In the genomic region with DNA sequence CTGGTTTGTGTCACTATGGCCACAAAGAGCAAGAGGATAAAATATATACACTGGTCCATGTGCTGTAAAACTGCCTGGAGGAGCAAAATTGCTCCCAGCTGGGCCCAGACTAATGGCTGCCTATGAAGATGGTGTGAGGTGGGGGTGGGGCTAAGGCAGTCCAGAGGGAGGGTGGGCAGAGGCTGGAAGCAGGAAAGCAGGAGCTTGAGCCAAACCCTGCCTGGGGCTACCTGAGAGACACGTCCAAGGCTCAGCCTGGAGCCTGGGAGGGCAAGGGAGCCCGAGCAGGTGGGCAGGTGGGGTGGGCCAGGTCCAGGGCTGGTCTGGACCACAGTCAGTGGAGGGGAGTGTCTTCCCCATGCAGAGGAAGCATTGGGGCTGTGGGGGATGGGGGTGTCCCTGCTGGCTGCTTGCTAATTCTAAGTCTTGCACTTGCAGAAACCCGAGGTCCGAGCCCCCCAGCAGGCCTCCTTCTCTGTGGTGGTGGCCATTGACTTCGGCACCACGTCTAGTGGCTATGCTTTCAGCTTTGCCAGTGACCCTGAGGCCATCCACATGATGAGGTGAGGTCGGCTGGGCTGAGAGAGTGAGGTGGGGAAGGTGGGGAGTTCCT, we compare ENCODE assay signal across 1 cellular context.
TF ChIP-seq lines count a peak whose summit lies in the region.

No MANE protein-coding gene starts in this region.

TF ChIP-seq in HepG2, 621 proteins besides CTCF, POLR2A, EP300 and RAD21:
- TF ChIP-seq MBD4 (IDR thresholded peaks at IDR 0.05; ENCODE audit: borderline replicate concordance, low read length) (no peak), NRL (CRISPR knock-in tag; IDR thresholded peaks at IDR 0.05; ENCODE audit: borderline replicate concordance) (peak; percentile 43; the same call in 1 of the 2 replicates)
- TF ChIP-seq, protein P1, sequence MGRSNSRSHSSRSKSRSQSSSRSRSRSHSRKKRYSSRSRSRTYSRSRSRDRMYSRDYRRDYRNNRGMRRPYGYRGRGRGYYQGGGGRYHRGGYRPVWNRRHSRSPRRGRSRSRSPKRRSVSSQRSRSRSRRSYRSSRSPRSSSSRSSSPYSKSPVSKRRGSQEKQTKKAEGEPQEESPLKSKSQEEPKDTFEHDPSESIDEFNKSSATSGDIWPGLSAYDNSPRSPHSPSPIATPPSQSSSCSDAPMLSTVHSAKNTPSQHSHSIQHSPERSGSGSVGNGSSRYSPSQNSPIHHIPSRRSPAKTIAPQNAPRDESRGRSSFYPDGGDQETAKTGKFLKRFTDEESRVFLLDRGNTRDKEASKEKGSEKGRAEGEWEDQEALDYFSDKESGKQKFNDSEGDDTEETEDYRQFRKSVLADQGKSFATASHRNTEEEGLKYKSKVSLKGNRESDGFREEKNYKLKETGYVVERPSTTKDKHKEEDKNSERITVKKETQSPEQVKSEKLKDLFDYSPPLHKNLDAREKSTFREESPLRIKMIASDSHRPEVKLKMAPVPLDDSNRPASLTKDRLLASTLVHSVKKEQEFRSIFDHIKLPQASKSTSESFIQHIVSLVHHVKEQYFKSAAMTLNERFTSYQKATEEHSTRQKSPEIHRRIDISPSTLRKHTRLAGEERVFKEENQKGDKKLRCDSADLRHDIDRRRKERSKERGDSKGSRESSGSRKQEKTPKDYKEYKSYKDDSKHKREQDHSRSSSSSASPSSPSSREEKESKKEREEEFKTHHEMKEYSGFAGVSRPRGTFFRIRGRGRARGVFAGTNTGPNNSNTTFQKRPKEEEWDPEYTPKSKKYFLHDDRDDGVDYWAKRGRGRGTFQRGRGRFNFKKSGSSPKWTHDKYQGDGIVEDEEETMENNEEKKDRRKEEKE (IDR thresholded peaks at IDR 0.05) = no peak
TF ChIP-seq in HepG2: peak in this region for 1.
